Comparison of ENCODE assay signal across 28 cellular contexts in genomic region chr17:63528183-63528582, GRCh38.
"Had no signal": no experiment of that assay in that cellular context is flagged by ENCODE, and none has a peak within 500 bp of the region (broad histone marks: within the 10 kb centered on the region; RNA-seq: fewer than 3 reads in every experiment).

No MANE protein-coding gene starts in this region.

- DNase-seq: activated CD4-positive, alpha-beta memory T cell treated with anti-CD3 and anti-CD28 coated beads, Interleukin-2, amount 10 ng/mL, durations not matched to agents 7 days and 5 days; activated CD4-positive, alpha-beta T cell treated with anti-CD3 and anti-CD28 coated beads for 36 hours; activated CD4-positive, alpha-beta T cell treated with anti-CD3 and anti-CD28 coated beads, Interleukin-2, amount 50 U/mL, for 1 hour; activated gamma-delta T cell; activated naive CD4-positive, alpha-beta T cell treated with anti-CD3 and anti-CD28 coated beads for 36 hours; activated T-cell treated with anti-CD3 and anti-CD28 coated beads for 4 hours; activated T-cell treated with anti-CD3 and anti-CD28 coated beads, Interleukin-2, amount 50 U/mL, for 48 hours; amygdala; brain microvascular endothelial cell; NCI-H1092; NCI-H1417; NCI-H1694; NCI-H2029; NCI-H226; NCI-H510A; NCI-H748 treated with DMSO at 0.1 percent for 48 hours; OCI-M1; RPMI8226; T-cell; T-helper 2 cell; T1000 had no signal

- FAIRE-seq: TTC549 had no signal

- H3K27ac ChIP-seq: brain microvascular endothelial cell, cardiac muscle cell, KMS-11, SK-N-MC had no signal

- H3K36me3 ChIP-seq: brain microvascular endothelial cell, cardiac muscle cell had no signal

- H3K4me3 ChIP-seq: cardiac muscle cell, SK-N-MC had no signal

- ATAC-seq: activated CD4-positive, alpha-beta T cell treated with anti-CD3 and anti-CD28 coated beads for 36 hours; activated T-helper 17 cell treated with anti-CD3 and anti-CD28 coated beads, Interleukin-2, amount 50 U/mL, for 72 hours; Panc1; Right ventricle myocardium inferior; T-cell had no signal
